9 cellular contexts compared by ENCODE assay signal in genomic region chr7:47571355-47572100, GRCh38. TPM values are rescaled to one million over a fixed set of nuclear protein-coding genes. Genes with fewer than 3 reads are reported as not detected.
DNase-seq lines count a peak whose midpoint lies in the region; ATAC-seq and TF ChIP-seq lines count a peak whose summit lies in the region.
"Had no signal": no experiment of that assay in that cellular context is flagged by ENCODE, and none has a peak within 500 bp of the region (broad histone marks: within the 10 kb centered on the region; RNA-seq: fewer than 3 reads in every experiment).

No MANE protein-coding gene starts in this region.

- TF ChIP-seq CTCF in foreskin keratinocyte (conservative IDR thresholded peaks at IDR 0.05) = no peak

- H3K27ac Mint-ChIP-seq in activated T-cell treated with anti-CD3 and anti-CD28 coated beads, Interleukin-2, amount 50 U/mL, for 72 hours = no peak overlapping the region
- H3K27ac Mint-ChIP-seq: CD4-positive, CD25-positive, alpha-beta regulatory T cell had no signal

- peaks cover 19% of the 10 kb centered on the region for H3K27me3 Mint-ChIP-seq in activated T-cell treated with anti-CD3 and anti-CD28 coated beads, Interleukin-2, amount 50 U/mL, for 72 hours (ENCODE audit: low read depth)

- intact Hi-C loops in posterior vena cava (cut with DNase I) = loop anchor here in 1 of 2 donors (10.0 kb wide), 1 partner anchor 117 kb away; no protein-coding TSS in a partner anchor

- H3K4me1 Mint-ChIP-seq in activated T-cell treated with anti-CD3 and anti-CD28 coated beads, Interleukin-2, amount 50 U/mL, for 72 hours (ENCODE audit: low read depth) = no peaks in the 10 kb centered on the region

- H3K4me1 ChIP-seq in foreskin keratinocyte = peaks cover 18% of the 10 kb centered on the region

- no peaks in the 10 kb centered on the region for H3K36me3 Mint-ChIP-seq in activated T-cell treated with anti-CD3 and anti-CD28 coated beads, Interleukin-2, amount 50 U/mL, for 72 hours (ENCODE audit: insufficient read depth in 2 of 2)
- H3K36me3 Mint-ChIP-seq: CD4-positive, CD25-positive, alpha-beta regulatory T cell had no signal

- no peak overlapping the region for H3K27ac ChIP-seq in foreskin keratinocyte

- DNase-seq in NCI-H748 (lab: John Stamatoyannopoulos, UW; ENCODE audit: unreplicated experiment) (peak; percentile 77), NCI-H748 treated with DMSO at 0.1 percent for 48 hours (lab: John Stamatoyannopoulos, UW) (no peak), SHP77 treated with DMSO at 0.1 percent for 48 hours (lab: John Stamatoyannopoulos, UW) (peak; percentile 88), foreskin keratinocyte (no peak), posterior vena cava (ENCODE audit: low spot score) (peak; percentile 96), activated T-cell treated with anti-CD3 and anti-CD28 coated beads for 4 hours (no peak), ecto neural progenitor cell (ENCODE audit: low spot score) (no peak)
- DNase-seq in activated T-cell treated with anti-CD3 and anti-CD28 coated beads, Interleukin-2, amount 50 U/mL, for 72 hours = no peak
- DNase-seq: CD4-positive, CD25-positive, alpha-beta regulatory T cell had no signal

- H3K27me3 ChIP-seq in foreskin keratinocyte = no peaks in the 10 kb centered on the region

- H3K9me3 Mint-ChIP-seq in activated T-cell treated with anti-CD3 and anti-CD28 coated beads, Interleukin-2, amount 50 U/mL, for 72 hours = no peaks in the 10 kb centered on the region

- peak overlapping the region in 1 of 2 donors; percentile 43 for H3K4me3 Mint-ChIP-seq in activated T-cell treated with anti-CD3 and anti-CD28 coated beads, Interleukin-2, amount 50 U/mL, for 72 hours
- H3K4me3 Mint-ChIP-seq: CD4-positive, CD25-positive, alpha-beta regulatory T cell had no signal

- peak; percentile 61 for ATAC-seq in foreskin keratinocyte
- ATAC-seq in activated T-cell treated with anti-CD3 and anti-CD28 coated beads, Interleukin-2, amount 50 U/mL, for 72 hours (replicated peaks in 1 of 2) = no peak

RNA-seq across cellular contexts. Expression of gene TNS3, which starts 10.4 kb away (rescaled TPM):
- total RNA-seq in foreskin keratinocyte = 6.6 and 9.4 TPM in 2 replicates
- 2.4 and 2.9 TPM in 2 replicates for polyA plus RNA-seq in foreskin keratinocyte
- total RNA-seq in posterior vena cava = 10 to 100 TPM; 64.8 to 69.3 TPM
- total RNA-seq in activated T-cell treated with anti-CD3 and anti-CD28 coated beads, Interleukin-2, amount 50 U/mL, for 72 hours = 1 to 10 TPM in 1 of 2 donors, under 1 TPM in 1; 0.29 to 1.2 TPM
- polyA plus RNA-seq: CD4-positive, CD25-positive, alpha-beta regulatory T cell had no signal

Comparison
In these comparisons a context has a peak if more than half of its experiments do, and no peak if none do; other contexts are left out.
1. DNase-seq: peak in NCI-H748 (single experiment), SHP77 treated with DMSO at 0.1 percent for 48 hours (single experiment) and posterior vena cava (single experiment); none in NCI-H748 treated with DMSO at 0.1 percent for 48 hours (single experiment), foreskin keratinocyte (0 of 2), activated T-cell treated with anti-CD3 and anti-CD28 coated beads for 4 hours (single experiment), activated T-cell treated with anti-CD3 and anti-CD28 coated beads, Interleukin-2, amount 50 U/mL, for 72 hours (0 of 2) and ecto neural progenitor cell (single experiment).